In genomic region chr12:118360785-118361404, GRCh38 we compare ENCODE assay signal across 16 cellular contexts. TPM values are rescaled to one million over a fixed set of nuclear protein-coding genes. Genes with fewer than 3 reads are reported as not detected.
DNase-seq lines count a peak whose midpoint lies in the region; ATAC-seq and TF ChIP-seq lines count a peak whose summit lies in the region.
"Had no signal": no experiment of that assay in that cellular context is flagged by ENCODE, and none has a peak within 500 bp of the region (broad histone marks: within the 10 kb centered on the region; RNA-seq: fewer than 3 reads in every experiment).

No MANE protein-coding gene starts in this region.

- H3K27ac ChIP-seq in A673 (ENCODE audit: low read depth, low read length, poor library complexity, severe bottlenecking) (peak overlapping the region; percentile 16), ovary (no peak overlapping the region)
- H3K27ac ChIP-seq: C4-2B, gastroesophageal sphincter had no signal

- H3K9me3 ChIP-seq in A673 (ENCODE audit: low read depth, low read length, poor library complexity, severe bottlenecking) (no peaks in the 10 kb centered on the region), ovary (no peaks in the 10 kb centered on the region)
- H3K9me3 ChIP-seq: gastroesophageal sphincter had no signal

- BruUV-seq in A673 (replicated peaks; lab: Mats Ljungman, UMichigan), result no TSS peak

- TF ChIP-seq POLR2A in ovary (IDR thresholded peaks at IDR 0.05), result no peak

- CTCF ChIA-PET in A673 (lab: Charles Lee), result no interaction called here

- intact Hi-C loops in A673 (cut with micrococcal nuclease; ENCODE audit: unreplicated experiment), result no loop called here
- intact Hi-C loops in ovary (cut with DNase I), result no loop called here

- H3K36me3 ChIP-seq in A673 (ENCODE audit: insufficient read depth, low read length, poor library complexity, severe bottlenecking), result no peaks in the 10 kb centered on the region
- H3K36me3 ChIP-seq in ovary, result no peaks in the 10 kb centered on the region
- H3K36me3 ChIP-seq: gastroesophageal sphincter had no signal

- peaks cover 26% of the 10 kb centered on the region for H3K4me1 ChIP-seq in A673 (ENCODE audit: insufficient read depth, low read length, poor library complexity, severe bottlenecking)
- peaks cover 2% of the 10 kb centered on the region for H3K4me1 ChIP-seq in ovary (ENCODE audit: insufficient read depth)

- TF ChIP-seq EP300 in ovary (IDR thresholded peaks at IDR 0.05), result no peak

- peak; percentile 61 for ATAC-seq in SK-N-SH treated with all-trans-retinoic acid at 6 μM for 48 hours
- ATAC-seq: gastroesophageal sphincter, left cardiac atrium had no signal

- H3K27me3 ChIP-seq in A673 (replicated peaks; ENCODE audit: insufficient read depth, low read depth, low read length, poor library complexity) (no peaks in the 10 kb centered on the region), ovary (no peaks in the 10 kb centered on the region)
- H3K27me3 ChIP-seq: gastroesophageal sphincter had no signal

- H3K4me3 ChIP-seq in A673 (ENCODE audit: low read depth, low read length, poor library complexity, severe bottlenecking), result no peak overlapping the region
- no peak overlapping the region for H3K4me3 ChIP-seq in ovary
- H3K4me3 ChIP-seq: gastroesophageal sphincter had no signal

- POLR2A ChIA-PET in A673 (lab: Charles Lee; ENCODE audit: low non-redundant PET), result no interaction called here

- TF ChIP-seq CTCF in A673 (conservative IDR thresholded peaks at IDR 0.05; ENCODE audit: low read depth, low read length) (no peak), ovary (IDR thresholded peaks at IDR 0.05) (no peak)

- DNase-seq in A673 (ENCODE audit: low spot score), result peak; percentile 64
- peak; percentile 42 for DNase-seq in H4 (ENCODE audit: low spot score)
- peak; percentile 76 for DNase-seq in fibroblast of peridontal ligament (ENCODE audit: extremely low read depth)
- no peak for DNase-seq in NCI-H345 (lab: John Stamatoyannopoulos, UW)
- DNase-seq in NCI-H446 (lab: John Stamatoyannopoulos, UW), result no peak
- no peak for DNase-seq in ovary
- no peak for DNase-seq in activated CD8-positive, alpha-beta memory T cell treated with anti-CD3 and anti-CD28 coated beads for 24 hours
- DNase-seq: activated CD4-positive, CD25-positive, alpha-beta regulatory T cell; central memory CD4-positive, alpha-beta T cell; left cardiac atrium; MV-4-11; SIG-M5; stimulated activated CD8-positive, alpha-beta memory T cell treated with anti-CD3 and anti-CD28 coated beads, Interleukin-4, amount 100 ng/mL, for 48 hours had no signal

- 58 to 69% (median 65%) methylated on average over 5 of the region's 5 CpGs for WGBS in ovary, 3 donors

TF ChIP-seq in SK-N-SH treated with all-trans-retinoic acid at 6 μM for 48 hours, 23 proteins besides CTCF, POLR2A, EP300 and RAD21:
- TF ChIP-seq, protein P1, sequence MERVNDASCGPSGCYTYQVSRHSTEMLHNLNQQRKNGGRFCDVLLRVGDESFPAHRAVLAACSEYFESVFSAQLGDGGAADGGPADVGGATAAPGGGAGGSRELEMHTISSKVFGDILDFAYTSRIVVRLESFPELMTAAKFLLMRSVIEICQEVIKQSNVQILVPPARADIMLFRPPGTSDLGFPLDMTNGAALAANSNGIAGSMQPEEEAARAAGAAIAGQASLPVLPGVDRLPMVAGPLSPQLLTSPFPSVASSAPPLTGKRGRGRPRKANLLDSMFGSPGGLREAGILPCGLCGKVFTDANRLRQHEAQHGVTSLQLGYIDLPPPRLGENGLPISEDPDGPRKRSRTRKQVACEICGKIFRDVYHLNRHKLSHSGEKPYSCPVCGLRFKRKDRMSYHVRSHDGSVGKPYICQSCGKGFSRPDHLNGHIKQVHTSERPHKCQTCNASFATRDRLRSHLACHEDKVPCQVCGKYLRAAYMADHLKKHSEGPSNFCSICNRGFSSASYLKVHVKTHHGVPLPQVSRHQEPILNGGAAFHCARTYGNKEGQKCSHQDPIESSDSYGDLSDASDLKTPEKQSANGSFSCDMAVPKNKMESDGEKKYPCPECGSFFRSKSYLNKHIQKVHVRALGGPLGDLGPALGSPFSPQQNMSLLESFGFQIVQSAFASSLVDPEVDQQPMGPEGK (CRISPR knock-in tag; IDR thresholded peaks at IDR 0.05; ENCODE audit: borderline replicate concordance), result peak; percentile 26; the same call in 1 of the 2 replicates
- TF ChIP-seq OSR1 (CRISPR knock-in tag; IDR thresholded peaks at IDR 0.05) (no peak), ISL1 (CRISPR knock-in tag; IDR thresholded peaks at IDR 0.05) (peak; percentile 47)
TF ChIP-seq in SK-N-SH treated with all-trans-retinoic acid at 6 μM for 48 hours: peak in this region for 2.

RNA-seq across cellular contexts. Expression of gene TAOK3, which starts 11.8 kb away (rescaled TPM):
- 46.6 and 48.9 TPM in 2 replicates for total RNA-seq in A673 (2021)
- 14.1 and 24.1 TPM in 2 replicates for total RNA-seq in H4 (2014; rRNA removed; shearing (Covaris generic))
- total RNA-seq in ovary, result 10 to 100 TPM; 12.6 to 26.6 (median 23.0) TPM
- polyA plus RNA-seq in ovary, result 10 to 100 TPM; 13.7 to 31.0 TPM

RNA-seq across cellular contexts. Expression of gene SUDS3, which starts 15.5 kb away (rescaled TPM):
- total RNA-seq in A673 (2021), result 47.8 and 50.0 TPM in 2 replicates
- 21.0 and 34.2 TPM in 2 replicates for total RNA-seq in H4 (2014; rRNA removed; shearing (Covaris generic))
- total RNA-seq in ovary, result 10 to 100 TPM; 25.8 to 34.9 (median 28.5) TPM
- polyA plus RNA-seq in ovary, result 10 to 100 TPM; 14.5 to 22.1 TPM

Comparison
In these comparisons a context has a peak if more than half of its experiments do, and no peak if none do; other contexts are left out.
1. DNase-seq: peak in A673 (single experiment), H4 (single experiment) and fibroblast of peridontal ligament (single experiment); none in NCI-H345 (single experiment), NCI-H446 (0 of 2), ovary (0 of 5) and activated CD8-positive, alpha-beta memory T cell treated with anti-CD3 and anti-CD28 coated beads for 24 hours (single experiment).